ENCODE assay signal across 8 cellular contexts in the genomic region with DNA sequence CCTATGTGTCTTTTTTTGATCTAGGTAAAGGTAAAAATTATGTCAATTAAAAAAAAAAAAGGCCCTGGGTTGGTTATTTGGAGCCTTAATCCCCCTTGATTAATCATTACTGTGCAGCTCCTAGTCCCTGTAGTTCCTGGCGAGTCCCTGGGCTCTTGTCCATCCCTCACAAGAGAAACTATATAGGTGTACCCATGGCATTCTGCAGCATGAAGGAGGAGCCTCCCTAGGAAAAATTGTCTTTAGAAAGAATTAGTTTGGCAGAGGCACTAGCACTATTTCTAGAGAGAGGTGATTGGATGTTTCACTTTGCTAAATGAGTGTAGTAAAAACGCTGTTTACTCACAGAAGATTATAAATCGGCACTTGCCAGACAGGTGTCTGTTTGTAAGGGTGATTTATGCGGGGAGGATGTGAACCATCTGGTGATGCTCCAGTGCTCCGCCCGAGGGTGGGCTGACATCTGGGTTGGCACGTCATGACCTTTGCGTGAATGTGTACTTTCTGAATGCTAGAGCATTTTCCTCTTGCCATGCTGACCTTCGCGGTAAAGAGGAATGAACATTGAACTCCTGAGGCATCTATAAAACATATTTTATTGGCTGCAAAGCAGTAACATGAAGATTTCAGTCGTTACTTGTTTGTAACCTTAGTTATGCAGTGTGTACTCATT. TPM values are rescaled to one million over a fixed set of nuclear protein-coding genes. Genes with fewer than 3 reads are reported as not detected.
DNase-seq lines count a peak whose midpoint lies in the region; ATAC-seq and TF ChIP-seq lines count a peak whose summit lies in the region.

No MANE protein-coding gene starts in this region.

- ATAC-seq in CD4-positive, CD25-positive, alpha-beta regulatory T cell (ENCODE audit: low read depth in 2 of 2), result peak; percentile 66 to 73
- ATAC-seq in GM18870 (IDR thresholded peaks at IDR 0.05; ENCODE audit: unreplicated experiment) (peak; percentile 79), HG03103 (IDR thresholded peaks at IDR 0.05; ENCODE audit: low read depth, unreplicated experiment) (peak; percentile 78), naive B cell (ENCODE audit: low read depth in 2 of 2) (peak; percentile 96 to 97)

- no peak for TF ChIP-seq CTCF in mammary epithelial cell (conservative IDR thresholded peaks at IDR 0.05 in 1 of 2, IDR thresholded peaks at IDR 0.05 in 1 of 2; ENCODE audit: extremely low read depth in 1 of 2, insufficient read depth in 1 of 2, low read depth in 1 of 2, low read length in 2 of 2)

- in situ Hi-C loops in mammary epithelial cell (cut with MboI; ENCODE audit: low sequenced_read_pairs in 2 of 2), result no loop called here

- CTCF ChIA-PET in mammary epithelial cell (lab: Charles Lee; ENCODE audit: low non-redundant PET), result interaction anchor here (0.7 kb wide), 1 partner anchor 944 kb away, joined by 6 read pairs; no protein-coding TSS in a partner anchor

- no TSS peak for BruUV-seq in mammary epithelial cell (replicated peaks; lab: Mats Ljungman, UMichigan)

- dilution Hi-C loops in mammary epithelial cell (cut with HindIII; ENCODE audit: low sequenced_read_pairs), result no loop called here

- no peak overlapping the region for H3K4me2 ChIP-seq in mammary epithelial cell (ENCODE audit: insufficient read depth, low read depth, low read length)

- H3K4me3 Mint-ChIP-seq in CD4-positive, CD25-positive, alpha-beta regulatory T cell, result peak overlapping the region in 3 of 4 donors; percentile 2 to 70 (median 58)
- peak overlapping the region; percentile 32 to 87 (median 74) for H3K4me3 Mint-ChIP-seq in naive B cell

- intact Hi-C loops in mammary epithelial cell (cut with micrococcal nuclease), result no loop called here

- no peaks in the 10 kb centered on the region for H3K27me3 ChIP-seq in CD4-positive, CD25-positive, alpha-beta regulatory T cell (ENCODE audit: control insufficient read depth, insufficient read depth, low read length)
- H3K27me3 ChIP-seq in mammary epithelial cell (ENCODE audit: insufficient read depth, low read length), result peaks cover 6% of the 10 kb centered on the region

- H3K9me3 Mint-ChIP-seq in CD4-positive, CD25-positive, alpha-beta regulatory T cell, result peaks cover 0 to 2% (median 0%) of the 10 kb centered on the region in 7 donors
- H3K9me3 Mint-ChIP-seq in naive B cell, result no peaks in the 10 kb centered on the region

- H3K27ac Mint-ChIP-seq in CD4-positive, CD25-positive, alpha-beta regulatory T cell, result peak overlapping the region; percentile 81 to 91 (median 83)
- peak overlapping the region; percentile 83 to 98 (median 94) for H3K27ac Mint-ChIP-seq in naive B cell

- H3K36me3 ChIP-seq in CD4-positive, CD25-positive, alpha-beta regulatory T cell (ENCODE audit: control insufficient read depth, insufficient read depth, low read length), result peaks cover 2% of the 10 kb centered on the region
- H3K36me3 ChIP-seq in mammary epithelial cell (ENCODE audit: insufficient read depth, low read length), result no peaks in the 10 kb centered on the region

- no peak overlapping the region for H3K9ac ChIP-seq in mammary epithelial cell (ENCODE audit: insufficient read depth, low read length)

- no peak overlapping the region for H3K27ac ChIP-seq in CD4-positive, CD25-positive, alpha-beta regulatory T cell (ENCODE audit: insufficient read depth, low read length, poor library complexity, severe bottlenecking)
- H3K27ac ChIP-seq in mammary epithelial cell (ENCODE audit: insufficient read depth, low read depth, low read length), result no peak overlapping the region

- peaks cover 42 to 87% (median 73%) of the 10 kb centered on the region in 4 donors for H3K4me1 Mint-ChIP-seq in CD4-positive, CD25-positive, alpha-beta regulatory T cell
- H3K4me1 Mint-ChIP-seq in naive B cell, result peaks cover 75 to 92% (median 91%) of the 10 kb centered on the region in 3 donors

- WGBS in mammary epithelial cell (ENCODE audit: low coverage, missing lambda C conversion rate), result 68% methylated on average over 10 of the region's 11 CpGs

- no peaks in the 10 kb centered on the region for H3K27me3 Mint-ChIP-seq in CD4-positive, CD25-positive, alpha-beta regulatory T cell
- no peaks in the 10 kb centered on the region for H3K27me3 Mint-ChIP-seq in naive B cell

- H3K36me3 Mint-ChIP-seq in CD4-positive, CD25-positive, alpha-beta regulatory T cell, result no peaks in the 10 kb centered on the region
- H3K36me3 Mint-ChIP-seq in naive B cell, result no peaks in the 10 kb centered on the region

- peaks cover 45% of the 10 kb centered on the region for H3K4me1 ChIP-seq in CD4-positive, CD25-positive, alpha-beta regulatory T cell (ENCODE audit: control insufficient read depth, insufficient read depth, low read length, poor library complexity, severe bottlenecking)
- no peaks in the 10 kb centered on the region for H3K4me1 ChIP-seq in mammary epithelial cell (ENCODE audit: insufficient read depth, low read length)

- peak in 2 of 3 donors; percentile 26 to 62 for DNase-seq in CD4-positive, CD25-positive, alpha-beta regulatory T cell
- peak; percentile 40 for DNase-seq in T1000 (lab: John Stamatoyannopoulos, UW)
- peak; percentile 75 for DNase-seq in naive B cell
- no peak for DNase-seq in mammary epithelial cell
- DNase-seq in NK-92 treated with Interleukin-12 subunit alpha and Interleukin-12 subunit beta, amount 100 ng/mL, for 24 hours (lab: John Stamatoyannopoulos, UW), result no peak
- no peak for DNase-seq in globus pallidus (ENCODE audit: low spot score)

- H4K20me1 ChIP-seq in mammary epithelial cell (ENCODE audit: insufficient read depth, low read length), result no peaks in the 10 kb centered on the region

- H2AFZ ChIP-seq in mammary epithelial cell (ENCODE audit: low read depth, low read length), result no peak overlapping the region

- H3K4me3 ChIP-seq in CD4-positive, CD25-positive, alpha-beta regulatory T cell (ENCODE audit: low read depth, low read length), result peak overlapping the region; percentile 38
- H3K4me3 ChIP-seq in mammary epithelial cell (replicated peaks in 1 of 3; ENCODE audit: insufficient read depth in 1 of 3, low read depth in 2 of 3, low read length in 3 of 3), result no peak overlapping the region

- H3K79me2 ChIP-seq in mammary epithelial cell (ENCODE audit: insufficient read depth, low read length), result no peaks in the 10 kb centered on the region

- no peaks in the 10 kb centered on the region for H3K9me3 ChIP-seq in CD4-positive, CD25-positive, alpha-beta regulatory T cell (ENCODE audit: control insufficient read depth in 2 of 2, low read length in 2 of 2)
- no peaks in the 10 kb centered on the region for H3K9me3 ChIP-seq in mammary epithelial cell (replicated peaks; ENCODE audit: insufficient read depth, low read length)

RNA-seq across cellular contexts. Expression of gene PLCL2, which starts 12.6 kb away (rescaled TPM):
- total RNA-seq in CD4-positive, CD25-positive, alpha-beta regulatory T cell, result 42.9 TPM
- 10 to 100 TPM; 27.1 to 36.4 (median 32.9) TPM for polyA plus RNA-seq in CD4-positive, CD25-positive, alpha-beta regulatory T cell
- polyA plus RNA-seq in naive B cell (ENCODE audit: low read depth in 6 of 6) (10 to 100 TPM; 65.7 to 92.7 (median 69.1) TPM), mammary epithelial cell (0.15 TPM)
- total RNA-seq in mammary epithelial cell, result under 1 TPM; 0.28 to 0.33 TPM
- not detected for polyA minus RNA-seq in mammary epithelial cell

Comparison
In these comparisons a context has a peak if more than half of its experiments do, and no peak if none do; other contexts are left out.
1. DNase-seq: peak in CD4-positive, CD25-positive, alpha-beta regulatory T cell (2 of 3), T1000 (single experiment) and naive B cell (single experiment); none in mammary epithelial cell (single experiment), NK-92 treated with Interleukin-12 subunit alpha and Interleukin-12 subunit beta, amount 100 ng/mL, for 24 hours (single experiment) and globus pallidus (single experiment).
2. RNA of gene PLCL2, which starts 12.6 kb away (polyA plus RNA-seq): 65.7 to 92.7 TPM in naive B cell and 27.1 to 36.4 TPM in CD4-positive, CD25-positive, alpha-beta regulatory T cell; 0.15 TPM in mammary epithelial cell (single experiment); every median in the first group is over 10 times any median in the second.
3. Peak in every context shown above with its lines, with median percentiles within 50 percentile points of each other: ATAC-seq.